In genomic region chr17:28547623-28548416, GRCh38 we compare ENCODE assay signal across 1 cellular context.
TF ChIP-seq lines count a peak whose summit lies in the region.

No MANE protein-coding gene starts in this region.

TF ChIP-seq in K562, 482 proteins besides CTCF, POLR2A, EP300 and RAD21:
- TF ChIP-seq MYNN (IDR thresholded peaks at IDR 0.05) (peak; percentile 73; the same call in 1 of the 2 replicates), MYNN (CRISPR knock-in tag; IDR thresholded peaks at IDR 0.05) (no peak), SMC3 (conservative IDR thresholded peaks at IDR 0.05; ENCODE audit: insufficient read depth, low read depth, low read length) (0 out of 2 replicates have a peak, but pooled peaks have one; percentile 17), NR2C1 (IDR thresholded peaks at IDR 0.05) (no peak), NR2C1 (tag; IDR thresholded peaks at IDR 0.05) (no peak), RCOR1 (IDR thresholded peaks at IDR 0.05; ENCODE audit: borderline replicate concordance in 1 of 2, low read depth in 2 of 2, low read length in 2 of 2) (peak in 1 of 2 experiments; percentile 41; a peak in 1 of 4 replicates), CTCFL (IDR thresholded peaks at IDR 0.05; ENCODE audit: borderline replicate concordance, insufficient read depth, low read depth, low read length, poor library complexity, severe bottlenecking) (peak; percentile 39), NCOA4 (IDR thresholded peaks at IDR 0.05; ENCODE audit: partially characterized antibody) (no peak), GTF2E2 (tag; IDR thresholded peaks at IDR 0.05) (no peak), MLLT1 (IDR thresholded peaks at IDR 0.05) (no peak), ZNF23 (CRISPR knock-in tag; IDR thresholded peaks at IDR 0.05) (no peak), NRF1 (conservative IDR thresholded peaks at IDR 0.05 in 1 of 2, IDR thresholded peaks at IDR 0.05 in 1 of 2) (no peak), RBFOX2 (IDR thresholded peaks at IDR 0.05; ENCODE audit: low read depth, low read length) (0 out of 2 replicates have a peak, but pooled peaks have one; percentile 38), HNRNPL (IDR thresholded peaks at IDR 0.05; ENCODE audit: low read depth, low read length) (0 out of 2 replicates have a peak, but pooled peaks have one; percentile 40), XRCC5 (IDR thresholded peaks at IDR 0.05; ENCODE audit: low read depth, low read length) (peak; percentile 45; the same call in 1 of the 2 replicates), STAG1 (CRISPR knock-in tag; IDR thresholded peaks at IDR 0.05; ENCODE audit: borderline replicate concordance) (no peak), ZNF518B (CRISPR knock-in tag; IDR thresholded peaks at IDR 0.05) (no peak), E2F4 (CRISPR knock-in tag; IDR thresholded peaks at IDR 0.05; ENCODE audit: low read depth) (no peak)
